In genomic region chr7:18521945-18522566, GRCh38 we compare ENCODE assay signal across 9 cellular contexts. TPM values are rescaled to one million over a fixed set of nuclear protein-coding genes. Genes with fewer than 3 reads are reported as not detected.
A peak's percentile ranks its signal among the peaks of the same experiment; 100 is the strongest.
DNase-seq lines count a peak whose midpoint lies in the region; ATAC-seq and TF ChIP-seq lines count a peak whose summit lies in the region.
"Had no signal": no experiment of that assay in that cellular context is flagged by ENCODE, and none has a peak within 500 bp of the region (broad histone marks: within the 10 kb centered on the region; RNA-seq: fewer than 3 reads in every experiment).

No MANE protein-coding gene starts in this region.

- DNase-seq in NCI-H2107 (lab: John Stamatoyannopoulos, UW) (peak; percentile 15), middle frontal gyrus (ENCODE audit: extremely low spot score, low spot score) (no peak), MM.1S (no peak)
- DNase-seq in stimulated activated CD4-positive, alpha-beta T cell treated with anti-CD3 and anti-CD28 coated beads, Interleukin-2, amount 100 ng/mL, for 24 hours, result no peak
- DNase-seq: Right ventricle myocardium superior had no signal

- peak; percentile 46 for ATAC-seq in GM19023 (IDR thresholded peaks at IDR 0.05; ENCODE audit: unreplicated experiment)
- ATAC-seq in HG02610 (IDR thresholded peaks at IDR 0.05; ENCODE audit: unreplicated experiment), result peak; percentile 78
- ATAC-seq: K562 had no signal

- H4K20me1 ChIP-seq in MM.1S (ENCODE audit: insufficient read depth, low read length), result no peaks in the 10 kb centered on the region

- H3K9me3 ChIP-seq in skeletal muscle tissue (ENCODE audit: control insufficient read depth in 3 of 3, low read length in 3 of 3) (no peaks in the 10 kb centered on the region), MM.1S (replicated peaks; ENCODE audit: insufficient read depth, low read length) (no peaks in the 10 kb centered on the region)

- H3K4me3 ChIP-seq in skeletal muscle tissue (ENCODE audit: low read length in 3 of 3), result no peak overlapping the region
- no peak overlapping the region for H3K4me3 ChIP-seq in MM.1S (ENCODE audit: low read length)
- H3K4me3 ChIP-seq: K562 had no signal

- no peak for TF ChIP-seq CTCF in MM.1S (IDR thresholded peaks at IDR 0.05; ENCODE audit: low read length)

- H3F3A ChIP-seq in MM.1S (ENCODE audit: insufficient read depth, low read length), result peaks cover 26% of the 10 kb centered on the region

- H3K9ac ChIP-seq in skeletal muscle tissue (ENCODE audit: low read depth in 1 of 3, low read length in 3 of 3), result no peak overlapping the region
- no peak overlapping the region for H3K9ac ChIP-seq in MM.1S (ENCODE audit: low read length)

- H3K36me3 ChIP-seq in skeletal muscle tissue (ENCODE audit: control insufficient read depth in 3 of 3, insufficient read depth in 3 of 3, low read length in 3 of 3) (no peaks in the 10 kb centered on the region), MM.1S (replicated peaks; ENCODE audit: insufficient read depth, low read length) (no peaks in the 10 kb centered on the region)

- H3K27ac ChIP-seq in skeletal muscle tissue (ENCODE audit: low read depth, low read length), result peak overlapping the region; percentile 38
- no peak overlapping the region for H3K27ac ChIP-seq in MM.1S (ENCODE audit: low read length)

- H3K27me3 ChIP-seq in skeletal muscle tissue (ENCODE audit: control insufficient read depth in 3 of 3, insufficient read depth in 3 of 3, low read length in 3 of 3), result no peaks in the 10 kb centered on the region
- H3K27me3 ChIP-seq in MM.1S (replicated peaks; ENCODE audit: insufficient read depth, low read length), result no peaks in the 10 kb centered on the region

- H2AFZ ChIP-seq in MM.1S (ENCODE audit: low read length), result no peak overlapping the region

- H3K4me1 ChIP-seq in skeletal muscle tissue (ENCODE audit: control insufficient read depth in 3 of 3, insufficient read depth in 3 of 3, low read length in 3 of 3) (peaks cover 9 to 17% (median 14%) of the 10 kb centered on the region in 3 donors), MM.1S (ENCODE audit: low read length) (peaks cover 23% of the 10 kb centered on the region)

- H3K9me2 ChIP-seq in MM.1S (replicated peaks; ENCODE audit: insufficient read depth, low read length), result no peaks in the 10 kb centered on the region

- H3K4me2 ChIP-seq in MM.1S (ENCODE audit: low read depth, low read length), result no peak overlapping the region

- peaks cover 85% of the 10 kb centered on the region for H3K79me2 ChIP-seq in MM.1S (ENCODE audit: low read length)

RNA-seq across cellular contexts. Expression of gene HDAC9, which starts 26.5 kb away (rescaled TPM):
- total RNA-seq in skeletal muscle tissue, result 52.7 TPM
